ENCODE assay signal across 8 cellular contexts in the genomic region with DNA sequence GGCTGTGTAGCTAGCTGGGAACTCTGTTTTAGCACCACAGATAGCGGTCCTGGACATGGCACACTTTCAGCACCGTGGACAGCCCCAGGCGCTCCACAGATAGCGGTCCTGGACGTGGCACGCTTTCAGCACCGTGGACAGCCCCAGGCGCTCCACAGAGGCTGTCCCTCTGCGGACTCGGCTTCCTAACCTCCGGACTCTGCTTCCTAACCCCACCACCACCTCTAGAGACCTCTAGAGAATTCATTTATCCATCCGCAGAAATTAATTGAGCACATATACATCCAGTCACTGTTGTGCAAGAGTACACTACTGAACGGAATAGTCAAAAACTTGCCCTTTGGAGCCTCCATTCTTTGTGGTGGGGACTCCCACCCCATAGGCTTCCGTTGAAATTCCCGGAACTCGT. TPM values are rescaled to one million over a fixed set of nuclear protein-coding genes. Genes with fewer than 3 reads are reported as not detected.
DNase-seq lines count a peak whose midpoint lies in the region; ATAC-seq, FAIRE-seq and TF ChIP-seq lines count a peak whose summit lies in the region.

No MANE protein-coding gene starts in this region.

- FAIRE-seq in RCC 7860 (lab: Jason Lieb, UNC) = no peak
- FAIRE-seq in frontal cortex (lab: Jason Lieb, UNC) = no peak
- no peak for FAIRE-seq in pancreas (lab: Jason Lieb, UNC)

- DNase-seq in GM12865 (ENCODE audit: low read depth) (peak; percentile 81), RCC 7860 (ENCODE audit: low spot score) (peak; percentile 60), frontal cortex (ENCODE audit: low spot score in 2 of 2) (peak; percentile 65 to 69), pancreas (peak; percentile 76 to 95 (median 88)), tibial artery (peak; percentile 78 to 85), NCI-H345 (lab: John Stamatoyannopoulos, UW) (no peak)
- peak; percentile 38 for DNase-seq in activated T-helper 9 cell treated with anti-CD3 and anti-CD28 coated beads, Interleukin-2, amount 50 U/mL, for 16 hours (ENCODE audit: low read depth)

- no peak overlapping the region for H3K27ac ChIP-seq in pancreas
- H3K27ac ChIP-seq in tibial artery = no peak overlapping the region

- ATAC-seq in pancreas (peak; percentile 95 to 100 (median 98)), GM19324 (IDR thresholded peaks at IDR 0.05; ENCODE audit: low FRiP score, unreplicated experiment) (no peak)

- TF ChIP-seq CTCF in GM12865 (IDR thresholded peaks at IDR 0.05; ENCODE audit: insufficient read depth, low read depth, low read length, missing control alignments) (no peak), pancreas (IDR thresholded peaks at IDR 0.05) (no peak), tibial artery (IDR thresholded peaks at IDR 0.05) (no peak)

- H3K27me3 ChIP-seq in pancreas (peaks cover 0 to 9% (median 0%) of the 10 kb centered on the region in 4 donors), tibial artery (peaks cover 0 to 30% of the 10 kb centered on the region in 2 donors)

- intact Hi-C loops in pancreas (cut with DNase I) = no loop called here
- intact Hi-C loops in tibial artery (cut with DNase I; ENCODE audit: low total_unique reads) = no loop called here

- H3K36me3 ChIP-seq in pancreas (no peaks in the 10 kb centered on the region), tibial artery (no peaks in the 10 kb centered on the region)

- 16 to 20% methylated on average over 16 of the region's 16 CpGs for WGBS in pancreas, 2 donors

- H3K9me3 ChIP-seq in pancreas = no peaks in the 10 kb centered on the region
- no peaks in the 10 kb centered on the region for H3K9me3 ChIP-seq in tibial artery

- H3K4me3 ChIP-seq in GM12865 (ENCODE audit: low read depth, low read length) (no peak overlapping the region), pancreas (no peak overlapping the region), tibial artery (no peak overlapping the region)

- H3K4me1 ChIP-seq in pancreas (no peaks in the 10 kb centered on the region), tibial artery (no peaks in the 10 kb centered on the region)

RNA-seq across cellular contexts. Expression of a gene that starts 27.4 kb away (rescaled TPM):
- total RNA-seq in frontal cortex = 6.1 TPM
- total RNA-seq in pancreas = under 1 TPM; 0.09 to 0.49 (median 0.22) TPM
- 1 to 10 TPM; 2.3 to 3.6 TPM for polyA plus RNA-seq in pancreas
